In the genomic region with DNA sequence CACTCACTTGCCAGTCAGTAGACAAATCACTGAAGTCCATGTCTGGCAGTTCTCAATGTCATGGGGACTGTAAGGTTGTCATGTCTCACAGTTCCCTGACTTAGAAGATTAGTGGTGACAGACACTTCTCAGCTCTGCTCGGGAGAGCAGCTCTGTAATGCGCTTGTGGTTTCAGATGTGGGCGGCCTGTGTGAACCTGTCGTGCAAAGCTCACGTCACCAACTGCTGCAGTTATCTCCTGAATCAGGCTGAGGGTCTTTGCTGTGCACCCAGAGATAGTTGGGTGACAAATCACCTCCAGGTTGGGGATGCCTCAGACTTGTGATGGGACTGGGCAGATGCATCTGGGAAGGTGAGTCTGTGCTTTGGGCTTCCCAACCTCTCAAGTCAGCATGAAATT, we compare ENCODE assay signal across 9 cellular contexts. TPM values are rescaled to one million over a fixed set of nuclear protein-coding genes. Genes with fewer than 3 reads are reported as not detected.
DNase-seq lines count a peak whose midpoint lies in the region; ATAC-seq and TF ChIP-seq lines count a peak whose summit lies in the region.
"Had no signal": no experiment of that assay in that cellular context is flagged by ENCODE, and none has a peak within 500 bp of the region (broad histone marks: within the 10 kb centered on the region; RNA-seq: fewer than 3 reads in every experiment).

A gene with protein sequence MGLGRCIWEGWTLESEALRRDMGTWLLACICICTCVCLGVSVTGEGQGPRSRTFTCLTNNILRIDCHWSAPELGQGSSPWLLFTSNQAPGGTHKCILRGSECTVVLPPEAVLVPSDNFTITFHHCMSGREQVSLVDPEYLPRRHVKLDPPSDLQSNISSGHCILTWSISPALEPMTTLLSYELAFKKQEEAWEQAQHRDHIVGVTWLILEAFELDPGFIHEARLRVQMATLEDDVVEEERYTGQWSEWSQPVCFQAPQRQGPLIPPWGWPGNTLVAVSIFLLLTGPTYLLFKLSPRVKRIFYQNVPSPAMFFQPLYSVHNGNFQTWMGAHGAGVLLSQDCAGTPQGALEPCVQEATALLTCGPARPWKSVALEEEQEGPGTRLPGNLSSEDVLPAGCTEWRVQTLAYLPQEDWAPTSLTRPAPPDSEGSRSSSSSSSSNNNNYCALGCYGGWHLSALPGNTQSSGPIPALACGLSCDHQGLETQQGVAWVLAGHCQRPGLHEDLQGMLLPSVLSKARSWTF (plus strand): TSS at position 261 of the 400 bp plus-strand sequence. CDS start 64 bp downstream, at position 325.

- peak; percentile 86 for ATAC-seq in HG03521 (IDR thresholded peaks at IDR 0.05; ENCODE audit: unreplicated experiment)

- DNase-seq in GM20000 (ENCODE audit: low spot score) (peak; percentile 60), occipital lobe (lab: John Stamatoyannopoulos, UW) (no peak), LoVo (ENCODE audit: low spot score) (no peak), SIG-M5 (lab: John Stamatoyannopoulos, UW) (no peak), anterior cingulate cortex (lab: John Stamatoyannopoulos, UW) (no peak)
- DNase-seq in activated effector memory CD4-positive, alpha-beta T cell treated with anti-CD3 and anti-CD28 coated beads, Interleukin-2, amount 50 U/mL, for 16 hours, result peak; percentile 80
- DNase-seq in stimulated activated CD8-positive, alpha-beta memory T cell treated with anti-CD3 and anti-CD28 coated beads, Interleukin-4, amount 100 ng/mL, for 48 hours, result peak; percentile 77

- TF ChIP-seq CTCF in GM20000 (IDR thresholded peaks at IDR 0.05; ENCODE audit: extremely low read depth, missing control alignments), result no peak

RNA-seq across cellular contexts. Expression of the gene that starts here (rescaled TPM):
- 0.16 TPM for total RNA-seq in occipital lobe
- total RNA-seq: kidney epithelial cell had no signal

Comparison
In these comparisons a context has a peak if more than half of its experiments do, and no peak if none do; other contexts are left out.
1. DNase-seq: peak in GM20000 (single experiment), activated effector memory CD4-positive, alpha-beta T cell treated with anti-CD3 and anti-CD28 coated beads, Interleukin-2, amount 50 U/mL, for 16 hours (single experiment) and stimulated activated CD8-positive, alpha-beta memory T cell treated with anti-CD3 and anti-CD28 coated beads, Interleukin-4, amount 100 ng/mL, for 48 hours (single experiment); none in occipital lobe (single experiment), LoVo (single experiment), SIG-M5 (single experiment) and anterior cingulate cortex (0 of 58).